ENCODE assay signal across 8 cellular contexts in the genomic region with DNA sequence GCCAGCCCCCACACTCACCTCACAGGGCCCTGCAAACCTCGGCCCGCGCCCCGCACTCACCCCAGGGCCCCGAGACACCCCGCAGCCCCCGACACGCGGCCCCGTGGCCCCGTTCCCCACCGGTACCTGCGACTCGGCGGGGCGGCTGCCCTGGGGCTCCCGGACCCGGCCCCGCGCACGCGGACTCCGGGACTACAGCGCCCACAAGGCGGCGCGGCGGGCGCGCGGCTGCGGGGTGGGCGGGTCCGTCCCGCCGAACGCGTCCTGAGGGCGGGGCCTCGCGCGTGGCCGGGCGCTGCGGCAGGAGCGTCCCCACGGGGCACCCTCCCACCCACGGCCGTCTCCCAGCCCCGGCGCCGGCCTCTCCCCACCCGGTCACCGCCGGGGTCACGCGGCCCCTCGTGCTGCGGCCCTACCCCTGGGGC. TPM values are rescaled to one million over a fixed set of nuclear protein-coding genes. Genes with fewer than 3 reads are reported as not detected.
DNase-seq lines count a peak whose midpoint lies in the region; ATAC-seq, FAIRE-seq and TF ChIP-seq lines count a peak whose summit lies in the region.

A gene (minus strand): TSS at position 199 of the 425 bp plus-strand sequence. CDS start 4,481 bp downstream, outside the sequence.

- peak within 1 kb of the TSS; percentile 28 for H3K27ac Mint-ChIP-seq in activated T-helper 2 cell treated with anti-CD3 and anti-CD28 coated beads, Interferon-gamma antibody, Interleukin-2, Interleukin-4, amounts not matched to agents 10 μg/mL and 5 μg/mL and 100 μg/mL, durations not matched to agents 14 hours and 24 hours and 36 hours
- H3K27ac Mint-ChIP-seq in neural crest cell (ENCODE audit: unreplicated experiment) = no peak within 1 kb of the TSS

- DNase-seq in GM13977 (ENCODE audit: low spot score) = peak; percentile 99
- peak; percentile 18 for DNase-seq in RCC 7860 (ENCODE audit: low spot score)
- DNase-seq in activated T-helper 2 cell treated with anti-CD3 and anti-CD28 coated beads, Interferon-gamma antibody, Interleukin-2, Interleukin-4, amounts not matched to agents 10 μg/mL and 5 μg/mL and 100 μg/mL, durations not matched to agents 14 hours and 24 hours and 36 hours (ENCODE audit: low spot score) = peak; percentile 70
- DNase-seq in foreskin keratinocyte = no peak
- peak; percentile 59 for DNase-seq in neural crest cell (ENCODE audit: low read depth, low spot score)
- DNase-seq in suprapubic skin (ENCODE audit: low spot score in 2 of 2) = peak; percentile 71 to 78

- H3K9me3 Mint-ChIP-seq in activated T-helper 2 cell treated with anti-CD3 and anti-CD28 coated beads, Interferon-gamma antibody, Interleukin-2, Interleukin-4, amounts not matched to agents 10 μg/mL and 5 μg/mL and 100 μg/mL, durations not matched to agents 14 hours and 24 hours and 36 hours = no peaks in the 10 kb centered on the region
- no peaks in the 10 kb centered on the region for H3K9me3 Mint-ChIP-seq in neural crest cell

- no CpG with 5 or more reads among the region's 59 CpGs for WGBS in suprapubic skin

- no peak for TF ChIP-seq EP300 in suprapubic skin (IDR thresholded peaks at IDR 0.05)

- H3K4me3 ChIP-seq in suprapubic skin = peak within 1 kb of the TSS; percentile 77

- no peak for TF ChIP-seq POLR2A in suprapubic skin (IDR thresholded peaks at IDR 0.05)

- H3K4me1 ChIP-seq in foreskin keratinocyte = no peaks in the 10 kb centered on the region
- peaks cover 23% of the 10 kb centered on the region for H3K4me1 ChIP-seq in suprapubic skin

- ATAC-seq in HG03135 (IDR thresholded peaks at IDR 0.05; ENCODE audit: unreplicated experiment) (peak; percentile 60), foreskin keratinocyte (peak; percentile 64)

- FAIRE-seq in RCC 7860 (lab: Jason Lieb, UNC) = no peak

- H3K27me3 ChIP-seq in foreskin keratinocyte = peaks cover 9% of the 10 kb centered on the region
- H3K27me3 ChIP-seq in suprapubic skin = no peaks in the 10 kb centered on the region

- TF ChIP-seq CTCF in 22Rv1 (IDR thresholded peaks at IDR 0.05) = peak; percentile 24; the same call in 1 of the 2 replicates
- TF ChIP-seq CTCF in GM13977 (IDR thresholded peaks at IDR 0.05; ENCODE audit: extremely low read depth, insufficient read depth, missing control alignments) = peak; percentile 48
- TF ChIP-seq CTCF in foreskin keratinocyte (conservative IDR thresholded peaks at IDR 0.05) = peak; percentile 55
- TF ChIP-seq CTCF in neural crest cell (conservative IDR thresholded peaks at IDR 0.05) = peak; percentile 51
- TF ChIP-seq CTCF in suprapubic skin (IDR thresholded peaks at IDR 0.05) = peak; percentile 43 to 62

- in situ Hi-C loops in GM13977 (cut with MboI; ENCODE audit: low pct_unique_long_range_greater_than_20kb, low sequenced_read_pairs, unreplicated experiment) = no loop called here

- no peaks in the 10 kb centered on the region for H3K36me3 ChIP-seq in suprapubic skin

- H3K27ac ChIP-seq in 22Rv1 (peak within 1 kb of the TSS; percentile 58), foreskin keratinocyte (no peak within 1 kb of the TSS), suprapubic skin (peak within 1 kb of the TSS; percentile 49)

- peaks cover 26% of the 10 kb centered on the region for H3K36me3 Mint-ChIP-seq in activated T-helper 2 cell treated with anti-CD3 and anti-CD28 coated beads, Interferon-gamma antibody, Interleukin-2, Interleukin-4, amounts not matched to agents 10 μg/mL and 5 μg/mL and 100 μg/mL, durations not matched to agents 14 hours and 24 hours and 36 hours (ENCODE audit: low read depth)
- no peaks in the 10 kb centered on the region for H3K36me3 Mint-ChIP-seq in neural crest cell (ENCODE audit: low read depth)

- peak within 1 kb of the TSS; percentile 79 for H3K4me3 Mint-ChIP-seq in activated T-helper 2 cell treated with anti-CD3 and anti-CD28 coated beads, Interferon-gamma antibody, Interleukin-2, Interleukin-4, amounts not matched to agents 10 μg/mL and 5 μg/mL and 100 μg/mL, durations not matched to agents 14 hours and 24 hours and 36 hours (ENCODE audit: low read depth)
- peak within 1 kb of the TSS; percentile 91 for H3K4me3 Mint-ChIP-seq in neural crest cell

- H3K9me3 ChIP-seq in suprapubic skin = no peaks in the 10 kb centered on the region

- peaks cover 11% of the 10 kb centered on the region for H3K4me1 Mint-ChIP-seq in activated T-helper 2 cell treated with anti-CD3 and anti-CD28 coated beads, Interferon-gamma antibody, Interleukin-2, Interleukin-4, amounts not matched to agents 10 μg/mL and 5 μg/mL and 100 μg/mL, durations not matched to agents 14 hours and 24 hours and 36 hours (ENCODE audit: low read depth)
- peaks cover 11% of the 10 kb centered on the region for H3K4me1 Mint-ChIP-seq in neural crest cell

- intact Hi-C loops in activated T-helper 2 cell treated with anti-CD3 and anti-CD28 coated beads, Interferon-gamma antibody, Interleukin-2, Interleukin-4, amounts not matched to agents 10 μg/mL and 5 μg/mL and 100 μg/mL, durations not matched to agents 14 hours and 24 hours and 36 hours (cut with micrococcal nuclease) = no loop called here

- H3K27me3 Mint-ChIP-seq in activated T-helper 2 cell treated with anti-CD3 and anti-CD28 coated beads, Interferon-gamma antibody, Interleukin-2, Interleukin-4, amounts not matched to agents 10 μg/mL and 5 μg/mL and 100 μg/mL, durations not matched to agents 14 hours and 24 hours and 36 hours (ENCODE audit: low read depth) = no peaks in the 10 kb centered on the region
- no peaks in the 10 kb centered on the region for H3K27me3 Mint-ChIP-seq in neural crest cell (ENCODE audit: low read depth)

RNA-seq across cellular contexts. Expression of the gene that starts here (rescaled TPM):
- 68.1 and 72.7 TPM in 2 replicates for total RNA-seq in activated T-helper 2 cell treated with anti-CD3 and anti-CD28 coated beads, Interferon-gamma antibody, Interleukin-2, Interleukin-4, amounts not matched to agents 10 μg/mL and 5 μg/mL and 100 μg/mL, durations not matched to agents 14 hours and 24 hours and 36 hours
- 11.3 and 12.7 TPM in 2 replicates for total RNA-seq in foreskin keratinocyte
- polyA plus RNA-seq in foreskin keratinocyte = 12.1 and 14.7 TPM in 2 replicates
- 31.6 and 35.1 TPM in 2 replicates for total RNA-seq in neural crest cell
- total RNA-seq in suprapubic skin = 1 to 10 TPM; 7.0 to 9.8 (median 7.9) TPM

Comparison
In these comparisons a context has a peak if more than half of its experiments do, and no peak if none do; other contexts are left out.
1. DNase-seq: peak in GM13977 (single experiment), RCC 7860 (single experiment), activated T-helper 2 cell treated with anti-CD3 and anti-CD28 coated beads, Interferon-gamma antibody, Interleukin-2, Interleukin-4, amounts not matched to agents 10 μg/mL and 5 μg/mL and 100 μg/mL, durations not matched to agents 14 hours and 24 hours and 36 hours (single experiment), neural crest cell (single experiment) and suprapubic skin (2 of 2); none in foreskin keratinocyte (0 of 2).
2. Peak in every context shown above with its lines, with median percentiles within 50 percentile points of each other: CTCF ChIP-seq.